ENCODE assay signal across 8 cellular contexts in genomic region chr1:207811920-207812720, GRCh38.
DNase-seq lines count a peak whose midpoint lies in the region; ATAC-seq and TF ChIP-seq lines count a peak whose summit lies in the region.

No MANE protein-coding gene starts in this region.

- H3K4me3 Mint-ChIP-seq in WTC11: no peak overlapping the region

- no peaks in the 10 kb centered on the region for H3K27me3 ChIP-seq in prostate gland (replicated peaks; ENCODE audit: insufficient read depth)

- POLR2A ChIA-PET in WTC11 (lab: Charles Lee): no interaction called here

- H3K4me1 Mint-ChIP-seq in WTC11: peaks cover 10% of the 10 kb centered on the region

- 48% methylated on average over 16 of the region's 16 CpGs for WGBS in prostate gland

- H3K36me3 ChIP-seq in prostate gland: peaks cover 3 to 31% of the 10 kb centered on the region in 2 donors

- peak; percentile 43 for TF ChIP-seq CTCF in GM13976 (IDR thresholded peaks at IDR 0.05; ENCODE audit: borderline replicate concordance, control extremely low read depth, extremely low read depth, insufficient read depth, missing control alignments)
- TF ChIP-seq CTCF in WTC11 (IDR thresholded peaks at IDR 0.05): no peak
- peak; percentile 23 to 82 (median 56) for TF ChIP-seq CTCF in prostate gland (IDR thresholded peaks at IDR 0.05)

- DNase-seq in A172 (ENCODE audit: low spot score) (peak; percentile 42), GM13976 (ENCODE audit: low spot score) (peak; percentile 51), WTC11 (ENCODE audit: low spot score) (peak; percentile 55), Right ventricle myocardium inferior (ENCODE audit: missing footprints) (peak; percentile 81), prostate gland (ENCODE audit: low spot score) (peak; percentile 76), NCI-H2171 (lab: John Stamatoyannopoulos, UW) (no peak)
- DNase-seq in effector CD4-positive, alpha-beta T cell: no peak

- CTCF ChIA-PET in WTC11 (lab: Charles Lee): interaction anchor here (0.6 to 2.8 kb wide), 22 partner anchors 9 to 514 kb away, joined by 3 to 26 read pairs (median 4); no protein-coding TSS in a partner anchor

- no peak overlapping the region for H3K27ac Mint-ChIP-seq in WTC11

- H3K9me3 Mint-ChIP-seq in WTC11: no peaks in the 10 kb centered on the region

- H3K27me3 Mint-ChIP-seq in WTC11 (ENCODE audit: low read depth): no peaks in the 10 kb centered on the region

- H3K27ac ChIP-seq in prostate gland: peak overlapping the region; percentile 68 to 78

- H3K4me3 ChIP-seq in prostate gland: no peak overlapping the region

- in situ Hi-C loops in GM13976 (cut with MboI; ENCODE audit: low sequenced_read_pairs, unreplicated experiment): no loop called here

- H3K36me3 Mint-ChIP-seq in WTC11: no peaks in the 10 kb centered on the region

- ATAC-seq in WTC11 (peak; percentile 88), Right ventricle myocardium inferior (peak; percentile 51), GM18907 (IDR thresholded peaks at IDR 0.05; ENCODE audit: unreplicated experiment) (no peak)

- intact Hi-C loops in Right ventricle myocardium inferior (cut with DNase I) (loop anchor here (10.0 kb wide), 1 partner anchor 1117 kb away; no protein-coding TSS in a partner anchor), prostate gland (cut with DNase I) (loop anchor here (10.0 kb wide), 1 partner anchor 53 kb away; no protein-coding TSS in a partner anchor)

- H3K9me3 ChIP-seq in prostate gland: no peaks in the 10 kb centered on the region

- TF ChIP-seq POLR2A in prostate gland (IDR thresholded peaks at IDR 0.05): no peak

- peaks cover 60% of the 10 kb centered on the region for H3K4me1 ChIP-seq in prostate gland (replicated peaks)

TF ChIP-seq in WTC11, 78 proteins besides CTCF, POLR2A, EP300 and RAD21:
- TF ChIP-seq ERG (CRISPR knock-in tag; IDR thresholded peaks at IDR 0.05) (no peak), PRRX2 (CRISPR knock-in tag; IDR thresholded peaks at IDR 0.05) (no peak), E2F4 (CRISPR knock-in tag; IDR thresholded peaks at IDR 0.05; ENCODE audit: borderline replicate concordance, low read depth) (0 out of 2 replicates have a peak, but pooled peaks have one; percentile 44), USF1 (CRISPR knock-in tag; IDR thresholded peaks at IDR 0.05) (peak; percentile 70; the same call in 1 of the 2 replicates), MXD4 (CRISPR knock-in tag; IDR thresholded peaks at IDR 0.05; ENCODE audit: borderline replicate concordance) (no peak), HMGA2 (CRISPR knock-in tag; IDR thresholded peaks at IDR 0.05) (no peak), FOXP1 (CRISPR knock-in tag; IDR thresholded peaks at IDR 0.05; ENCODE audit: borderline replicate concordance) (peak; percentile 68; the same call in 1 of the 2 replicates), SMAD4 (CRISPR knock-in tag; IDR thresholded peaks at IDR 0.05) (no peak)

Comparison
In these comparisons a context has a peak if more than half of its experiments do, and no peak if none do; other contexts are left out.
1. DNase-seq: peak in A172 (single experiment), GM13976 (single experiment), WTC11 (single experiment), Right ventricle myocardium inferior (single experiment) and prostate gland (single experiment); none in effector CD4-positive, alpha-beta T cell (single experiment) and NCI-H2171 (single experiment).